ENCODE assay signal across 8 cellular contexts in genomic region chr13:98033277-98034247, GRCh38.
DNase-seq lines count a peak whose midpoint lies in the region; ATAC-seq and TF ChIP-seq lines count a peak whose summit lies in the region.

No MANE protein-coding gene starts in this region.

- H3K27me3 ChIP-seq in WERI-Rb-1 (ENCODE audit: insufficient read depth, low read depth, severe bottlenecking) = no peaks in the 10 kb centered on the region

- H3K36me3 Mint-ChIP-seq in HFFc6 (ENCODE audit: low read depth) = no peaks in the 10 kb centered on the region

- H3K27me3 Mint-ChIP-seq in HFFc6 (ENCODE audit: insufficient read depth) = no peaks in the 10 kb centered on the region; the same call in 1 of the 2 replicates

- no peaks in the 10 kb centered on the region for H3K36me3 ChIP-seq in WERI-Rb-1

- no peak overlapping the region for H3K27ac ChIP-seq in WERI-Rb-1

- TF ChIP-seq CTCF in AG09319 (IDR thresholded peaks at IDR 0.05; ENCODE audit: low read depth, low read length) = peak; percentile 46
- TF ChIP-seq CTCF in HFFc6 (IDR thresholded peaks at IDR 0.05) = peak; percentile 80
- TF ChIP-seq CTCF in WERI-Rb-1 (IDR thresholded peaks at IDR 0.05; ENCODE audit: low read depth, low read length) = peak; percentile 45
- no peak for TF ChIP-seq CTCF in GM20000 (IDR thresholded peaks at IDR 0.05; ENCODE audit: extremely low read depth, missing control alignments)

- peaks cover 20% of the 10 kb centered on the region for H3K4me1 Mint-ChIP-seq in HFFc6 (ENCODE audit: low read depth)

- no peaks in the 10 kb centered on the region for H3K9me3 ChIP-seq in WERI-Rb-1 (ENCODE audit: severe bottlenecking)

- no peaks in the 10 kb centered on the region for H3K9me3 Mint-ChIP-seq in HFFc6

- ATAC-seq in HG02623 (IDR thresholded peaks at IDR 0.05; ENCODE audit: unreplicated experiment) = no peak

- no peak overlapping the region for H3K4me3 ChIP-seq in WERI-Rb-1 (ENCODE audit: low read depth, low read length)

- DNase-seq in AG09319 (ENCODE audit: extremely low read depth, low read depth) = peak; percentile 31
- DNase-seq in HFFc6 = peak; percentile 75
- peak; percentile 74 for DNase-seq in WERI-Rb-1
- DNase-seq in kidney glomerular epithelial cell (lab: John Stamatoyannopoulos, UW) = peak; percentile 84
- no peak for DNase-seq in activated CD4-positive, alpha-beta T cell treated with anti-CD3 and anti-CD28 coated beads for 1 hour
- no peak for DNase-seq in H4 (ENCODE audit: low spot score)
- DNase-seq in GM20000 (ENCODE audit: low spot score) = no peak

- no peak overlapping the region for H3K4me3 Mint-ChIP-seq in HFFc6

- no peak overlapping the region for H3K27ac Mint-ChIP-seq in HFFc6

Comparison
In these comparisons a context has a peak if more than half of its experiments do, and no peak if none do; other contexts are left out.
1. DNase-seq: peak in AG09319 (single experiment), HFFc6 (single experiment), WERI-Rb-1 (single experiment) and kidney glomerular epithelial cell (single experiment); none in activated CD4-positive, alpha-beta T cell treated with anti-CD3 and anti-CD28 coated beads for 1 hour (single experiment), H4 (single experiment) and GM20000 (single experiment).